In the genomic region with DNA sequence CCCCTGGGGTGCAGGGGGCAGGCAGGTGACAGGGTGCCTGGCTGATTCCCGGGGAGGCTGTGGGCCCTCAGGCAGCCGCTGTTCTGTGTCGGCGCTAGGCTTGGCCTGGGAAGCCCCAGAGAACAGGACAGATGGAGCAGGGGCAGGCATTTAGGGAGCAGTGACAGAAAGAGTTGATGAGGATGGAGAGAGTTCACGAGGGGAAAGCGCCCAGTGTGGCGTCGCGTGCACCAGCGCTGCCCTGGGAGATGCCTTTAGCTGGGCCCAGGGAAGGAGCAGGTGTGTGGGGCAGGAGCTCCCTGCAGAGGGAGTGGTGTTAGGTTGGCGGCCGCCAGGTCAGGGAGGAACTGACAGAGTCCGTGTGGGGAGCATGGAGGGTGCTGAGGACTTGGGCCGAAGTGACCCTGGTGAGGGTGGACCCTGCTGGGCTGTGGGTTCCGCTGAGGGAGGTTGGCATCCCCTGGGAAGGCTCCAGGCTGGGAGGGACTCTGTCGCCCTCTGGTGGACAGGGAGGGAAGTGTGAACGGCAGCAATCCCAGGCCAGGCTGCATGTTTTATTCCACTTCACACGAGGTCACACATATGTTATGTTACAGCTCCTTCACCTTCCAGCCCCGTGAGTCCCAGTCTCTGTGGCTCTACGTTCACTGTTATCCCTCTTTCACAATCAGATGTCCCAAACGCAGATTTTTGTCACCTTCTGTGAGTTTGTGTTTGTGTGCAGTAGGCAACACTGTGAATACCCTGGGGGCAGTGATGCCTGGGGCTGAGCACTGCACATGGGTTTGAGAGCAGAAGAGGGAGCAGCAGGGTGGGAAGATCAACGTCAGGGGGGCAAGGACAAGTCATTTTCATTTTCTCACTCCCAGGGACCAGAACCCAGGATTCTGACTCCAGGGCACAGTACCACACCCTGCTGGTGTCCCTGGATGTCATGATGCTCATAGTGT, we compare ENCODE assay signal across 10 cellular contexts. TPM values are rescaled to one million over a fixed set of nuclear protein-coding genes. Genes with fewer than 3 reads are reported as not detected.
DNase-seq lines count a peak whose midpoint lies in the region; ATAC-seq and TF ChIP-seq lines count a peak whose summit lies in the region.
"Not testable (repeated sequence)": the region's sequence is repeated elsewhere in the genome, so short reads cannot be mapped to it uniquely, and the experiment has no call there.
"Had no signal": no experiment of that assay in that cellular context is flagged by ENCODE, and none has a peak within 500 bp of the region (broad histone marks: within the 10 kb centered on the region; RNA-seq: fewer than 3 reads in every experiment).

No MANE protein-coding gene starts in this region.

- not testable (repeated sequence) for H3K4me2 ChIP-seq in mammary epithelial cell (ENCODE audit: insufficient read depth, low read depth, low read length)

- not testable (repeated sequence) for TF ChIP-seq POLR2A in vagina (IDR thresholded peaks at IDR 0.05)

- peak; percentile 28 to 55 for TF ChIP-seq CTCF in mammary epithelial cell (conservative IDR thresholded peaks at IDR 0.05 in 1 of 2, IDR thresholded peaks at IDR 0.05 in 1 of 2; ENCODE audit: extremely low read depth in 1 of 2, insufficient read depth in 1 of 2, low read depth in 1 of 2, low read length in 2 of 2)
- peak; percentile 73 for TF ChIP-seq CTCF in foreskin keratinocyte (conservative IDR thresholded peaks at IDR 0.05)
- peak; percentile 14 for TF ChIP-seq CTCF in psoas muscle (IDR thresholded peaks at IDR 0.05)
- peak in 2 of 3 experiments; percentile 6 to 28 for TF ChIP-seq CTCF in vagina (IDR thresholded peaks at IDR 0.05)

- BruUV-seq in mammary epithelial cell (replicated peaks; lab: Mats Ljungman, UMichigan) = not testable (repeated sequence)

- not testable (repeated sequence) for H2AFZ ChIP-seq in mammary epithelial cell (ENCODE audit: low read depth, low read length)

- not testable (repeated sequence) for TF ChIP-seq RAD21 in Ishikawa (IDR thresholded peaks at IDR 0.05; ENCODE audit: low read depth)

- CTCF ChIA-PET in mammary epithelial cell (lab: Charles Lee; ENCODE audit: low non-redundant PET) = interaction anchor here (0.6 kb wide), 1 partner anchor 39 kb away, joined by 3 read pairs; no protein-coding TSS in a partner anchor

- not testable (repeated sequence) for H3K9ac ChIP-seq in mammary epithelial cell (ENCODE audit: insufficient read depth, low read length)

- not testable (repeated sequence) for H3K4me3 ChIP-seq in SJSA1; mammary epithelial cell (replicated peaks in 1 of 3; ENCODE audit: insufficient read depth in 1 of 3, low read depth in 2 of 3, low read length in 3 of 3); psoas muscle; vagina

- H3K27ac ChIP-seq in SJSA1; mammary epithelial cell (ENCODE audit: insufficient read depth, low read depth, low read length); foreskin keratinocyte; psoas muscle; vagina: not testable (repeated sequence)

- not testable (repeated sequence) for H3K9me3 ChIP-seq in SJSA1 (replicated peaks); mammary epithelial cell (replicated peaks; ENCODE audit: insufficient read depth, low read length); psoas muscle; vagina

- DNase-seq in DMS 273 (lab: John Stamatoyannopoulos, UW; ENCODE audit: unreplicated experiment) = peak; percentile 4
- peak; percentile 19 to 68 for DNase-seq in SJSA1 (ENCODE audit: low read depth in 1 of 2, low spot score in 2 of 2)
- DNase-seq in activated CD8-positive, alpha-beta memory T cell treated with anti-CD3 and anti-CD28 coated beads, Interleukin-2, amount 50 U/mL, for 48 hours = peak; percentile 83
- DNase-seq in mammary epithelial cell; foreskin keratinocyte; psoas muscle; vagina (ENCODE audit: extremely low spot score in 2 of 2): not testable (repeated sequence)

- H3K27me3 ChIP-seq in SJSA1 (replicated peaks); mammary epithelial cell (ENCODE audit: insufficient read depth, low read length); foreskin keratinocyte; psoas muscle (ENCODE audit: insufficient read depth in 3 of 3, low read length in 2 of 3); vagina: not testable (repeated sequence)

- WGBS in mammary epithelial cell (ENCODE audit: low coverage, missing lambda C conversion rate) = 68% methylated on average over 5 of the region's 22 CpGs
- 72 to 83% (median 72%) methylated on average over 20 to 22 of the region's 22 CpGs for WGBS in psoas muscle, 3 donors

- not testable (repeated sequence) for H3K79me2 ChIP-seq in mammary epithelial cell (ENCODE audit: insufficient read depth, low read length)

- H4K20me1 ChIP-seq in mammary epithelial cell (ENCODE audit: insufficient read depth, low read length) = not testable (repeated sequence)

- TF ChIP-seq EP300 in Ishikawa (IDR thresholded peaks at IDR 0.05; ENCODE audit: borderline replicate concordance) = not testable (repeated sequence)

- intact Hi-C loops in mammary epithelial cell (cut with micrococcal nuclease) = loop anchor here (5.0 kb wide), 1 partner anchor 44 kb away; no protein-coding TSS in a partner anchor
- intact Hi-C loops in psoas muscle (cut with DNase I); vagina (cut with DNase I): not testable (repeated sequence)

- not testable (repeated sequence) for H3K36me3 ChIP-seq in SJSA1; mammary epithelial cell (ENCODE audit: insufficient read depth, low read length); psoas muscle (ENCODE audit: insufficient read depth in 1 of 2, low read depth in 1 of 2); vagina

- H3K4me1 ChIP-seq in SJSA1 (replicated peaks) (peaks cover 11% of the 10 kb centered on the region), mammary epithelial cell (ENCODE audit: insufficient read depth, low read length) (peaks cover 11% of the 10 kb centered on the region), foreskin keratinocyte (peaks cover 12% of the 10 kb centered on the region), vagina (peaks cover 13% of the 10 kb centered on the region)
- not testable (repeated sequence) for H3K4me1 ChIP-seq in psoas muscle

- ATAC-seq in foreskin keratinocyte, psoas muscle: not testable (repeated sequence)

- dilution Hi-C loops in mammary epithelial cell (cut with HindIII; ENCODE audit: low sequenced_read_pairs) = not testable (repeated sequence)

- in situ Hi-C loops in mammary epithelial cell (cut with MboI; ENCODE audit: low sequenced_read_pairs in 2 of 2) = not testable (repeated sequence)

TF ChIP-seq in Ishikawa, 13 proteins besides CTCF, POLR2A, EP300 and RAD21:
- TF ChIP-seq, protein P1, sequence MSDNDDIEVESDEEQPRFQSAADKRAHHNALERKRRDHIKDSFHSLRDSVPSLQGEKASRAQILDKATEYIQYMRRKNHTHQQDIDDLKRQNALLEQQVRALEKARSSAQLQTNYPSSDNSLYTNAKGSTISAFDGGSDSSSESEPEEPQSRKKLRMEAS (IDR thresholded peaks at IDR 0.05) = peak; percentile 49; the same call in 1 of the 2 replicates

RNA-seq across cellular contexts. Expression of a gene that starts 1.7 kb away (rescaled TPM):
- 0.13 TPM in 1 of 2 replicates, not detected in the other for total RNA-seq in SJSA1 (2014; rRNA removed; shearing (Covaris generic))
- total RNA-seq in mammary epithelial cell = under 1 TPM in 1 of 2 donors, not detected in 1; 0.33 TPM
- polyA plus RNA-seq in mammary epithelial cell = 0.10 TPM
- polyA minus RNA-seq in mammary epithelial cell = not detected
- total RNA-seq in foreskin keratinocyte = 0.04 TPM in 1 of 2 replicates, not detected in the other
- polyA plus RNA-seq in foreskin keratinocyte = 0.02 and 0.04 TPM in 2 replicates
- total RNA-seq in psoas muscle = not detected
- polyA plus RNA-seq in psoas muscle = not detected
- total RNA-seq in vagina = not detected
- total RNA-seq: activated T-helper 2 cell treated with anti-CD3 and anti-CD28 coated beads, Interferon-gamma antibody, Interleukin-2, Interleukin-4, amounts not matched to agents 10 μg/mL and 5 μg/mL and 100 μg/mL, durations not matched to agents 14 hours and 24 hours and 36 hours; gastroesophageal sphincter had no signal

Comparison
In these comparisons a context has a peak if more than half of its experiments do, and no peak if none do; other contexts are left out.
1. CTCF ChIP-seq: peak in every context shown above with its lines; median percentile 73 in foreskin keratinocyte; 42 in mammary epithelial cell; 17 in vagina; 14 in psoas muscle.